Comparison of ENCODE assay signal across 26 cellular contexts in genomic region chr15:41006479-41006878, GRCh38.
"Had no signal": no experiment of that assay in that cellular context is flagged by ENCODE, and none has a peak within 500 bp of the region (broad histone marks: within the 10 kb centered on the region; RNA-seq: fewer than 3 reads in every experiment).

No MANE protein-coding gene starts in this region.

- H3K9me3 ChIP-seq: adrenal gland, MG63 had no signal

- H3K4me1 Mint-ChIP-seq: WTC11 had no signal

- ATAC-seq: activated CD8-positive, alpha-beta T cell treated with anti-CD3 and anti-CD28 coated beads, Interleukin-2, amount 10 ng/mL, durations not matched to agents 7 days and 5 days; PC-3; T-helper 17 cell; WTC11 had no signal

- DNase-seq: activated CD4-positive, alpha-beta T cell treated with anti-CD3 and anti-CD28 coated beads for 48 hours; activated CD4-positive, alpha-beta T cell treated with anti-CD3 and anti-CD28 coated beads, Interleukin-2, amount 50 U/mL, for 4 hours; activated CD4-positive, CD25-positive, alpha-beta regulatory T cell treated with anti-CD3 and anti-CD28 coated beads, Interleukin-2, amount 50 U/mL, for 72 hours; activated CD8-positive, alpha-beta memory T cell treated with anti-CD3 and anti-CD28 coated beads, Interleukin-2, amount 50 U/mL, for 48 hours; activated CD8-positive, alpha-beta T cell treated with anti-CD3 and anti-CD28 coated beads, Interleukin-2, amount 10 ng/mL, durations not matched to agents 7 days and 5 days; activated naive CD4-positive, alpha-beta T cell treated with anti-CD3 and anti-CD28 coated beads, Interleukin-2, amount 50 U/mL, for 16 hours; activated naive CD8-positive, alpha-beta T cell treated with anti-CD3 and anti-CD28 coated beads, Interleukin-2, amount 10 ng/mL, durations not matched to agents 7 days and 5 days; activated T-cell treated with anti-CD3 and anti-CD28 coated beads, Interleukin-2, amount 50 U/mL, for 1 hour; adrenal gland; anterior cingulate cortex; MG63; MV-4-11; NCI-H1105; NCI-H1436; NCI-H187; NCI-H2081 treated with DMSO at 0.1 percent for 48 hours; NCI-H2227 treated with DMSO at 0.1 percent for 48 hours; NCI-H446 treated with DMSO at 0.1 percent for 48 hours; NCI-H526; NCI-H82; PC-3; SIG-M5; T-helper 17 cell; T-helper 9 cell had no signal

- H3K27me3 ChIP-seq: adrenal gland, MG63 had no signal

- H3K9me3 Mint-ChIP-seq: activated naive CD8-positive, alpha-beta T cell treated with anti-CD3 and anti-CD28 coated beads, Interleukin-2, amount 10 ng/mL, durations not matched to agents 7 days and 5 days; WTC11 had no signal

- H3K27ac Mint-ChIP-seq: activated CD8-positive, alpha-beta T cell treated with anti-CD3 and anti-CD28 coated beads, Interleukin-2, amount 10 ng/mL, durations not matched to agents 7 days and 5 days; activated naive CD8-positive, alpha-beta T cell treated with anti-CD3 and anti-CD28 coated beads, Interleukin-2, amount 10 ng/mL, durations not matched to agents 7 days and 5 days; T-helper 17 cell had no signal

- H3K4me3 ChIP-seq: adrenal gland, MG63 had no signal

- H3K27ac ChIP-seq: adrenal gland, KMS-11 had no signal

- H3K4me3 Mint-ChIP-seq: activated CD8-positive, alpha-beta T cell treated with anti-CD3 and anti-CD28 coated beads, Interleukin-2, amount 10 ng/mL, durations not matched to agents 7 days and 5 days; activated naive CD8-positive, alpha-beta T cell treated with anti-CD3 and anti-CD28 coated beads, Interleukin-2, amount 10 ng/mL, durations not matched to agents 7 days and 5 days; T-helper 17 cell; WTC11 had no signal

- H3K27me3 Mint-ChIP-seq: activated naive CD8-positive, alpha-beta T cell treated with anti-CD3 and anti-CD28 coated beads, Interleukin-2, amount 10 ng/mL, durations not matched to agents 7 days and 5 days; T-helper 17 cell had no signal
